ENCODE assay signal across 8 cellular contexts in genomic region chr4:48017108-48017527, GRCh38. TPM values are rescaled to one million over a fixed set of nuclear protein-coding genes. Genes with fewer than 3 reads are reported as not detected.
DNase-seq lines count a peak whose midpoint lies in the region; ATAC-seq and TF ChIP-seq lines count a peak whose summit lies in the region.

No MANE protein-coding gene starts in this region.

- peak overlapping the region; percentile 49 to 82 (median 70) for H3K4me3 ChIP-seq in dorsolateral prefrontal cortex

- H3K27me3 ChIP-seq in dorsolateral prefrontal cortex: peaks cover 0 to 15% (median 0%) of the 10 kb centered on the region in 45 donors

- DNase-seq in COR-L47 (lab: John Stamatoyannopoulos, UW) (peak; percentile 2), dorsolateral prefrontal cortex (peak in 4 of 10 donors; percentile 6 to 68 (median 57)), memory B cell (ENCODE audit: low spot score in 2 of 2) (no peak), cerebellum (ENCODE audit: low spot score) (no peak)
- DNase-seq in stimulated activated CD8-positive, alpha-beta memory T cell treated with anti-CD3 and anti-CD28 coated beads, Interleukin-2, amount 100 ng/mL, for 48 hours (ENCODE audit: low read depth in 2 of 2): peak; percentile 45 to 46

- no peak for TF ChIP-seq CTCF in VCaP (conservative IDR thresholded peaks at IDR 0.05)
- TF ChIP-seq CTCF in dorsolateral prefrontal cortex (IDR thresholded peaks at IDR 0.05 in 54 of 56, conservative IDR thresholded peaks at IDR 0.05 in 2 of 56; ENCODE audit: low read depth in 1 of 56, partially characterized antibody in 56 of 56): no peak

- no peaks in the 10 kb centered on the region for H3K9me3 Mint-ChIP-seq in memory B cell

- H3K36me3 Mint-ChIP-seq in memory B cell: no peaks in the 10 kb centered on the region

- H3K4me3 Mint-ChIP-seq in memory B cell: peak overlapping the region; percentile 82

- no peak overlapping the region for H3K27ac Mint-ChIP-seq in memory B cell

- H3K27ac ChIP-seq in VCaP: peak overlapping the region; percentile 79
- peak overlapping the region in 2 of 59 donors; percentile 1 to 52 for H3K27ac ChIP-seq in dorsolateral prefrontal cortex

- intact Hi-C loops in dorsolateral prefrontal cortex (cut with DNase I): loop anchor here (5.0 to 10.0 kb wide), 2 partner anchors 70 to 102 kb away; partner anchors contain the start of gene NFXL1 (in 1 of the 2)

- H3K27me3 Mint-ChIP-seq in memory B cell: peaks cover 15% of the 10 kb centered on the region

- ATAC-seq in HG03045 (IDR thresholded peaks at IDR 0.05; ENCODE audit: unreplicated experiment) (peak; percentile 9), memory B cell (ENCODE audit: low read depth) (peak; percentile 14), GM21825 (IDR thresholded peaks at IDR 0.05; ENCODE audit: unreplicated experiment) (no peak)

- peaks cover 12% of the 10 kb centered on the region for H3K4me1 Mint-ChIP-seq in memory B cell

RNA-seq across cellular contexts. Expression of gene NIPAL1, which starts 0.5 kb away (rescaled TPM):
- total RNA-seq in dorsolateral prefrontal cortex: 1 to 10 TPM in 82 of 120 experiments, under 1 TPM in 38; 0.18 to 4.9 (median 1.3) TPM
- 3.9 TPM for total RNA-seq in cerebellum

RNA-seq across cellular contexts. Expression of gene CNGA1, which starts 0.6 kb away (rescaled TPM):
- total RNA-seq in dorsolateral prefrontal cortex (1 to 10 TPM in 6 of 120 experiments, under 1 TPM in 28, not detected in 86; 0.16 to 3.8 (median 0.50) TPM), cerebellum (0.18 TPM)

Comparison
In these comparisons a context has a peak if more than half of its experiments do, and no peak if none do; other contexts are left out.
1. DNase-seq: peak in COR-L47 (single experiment) and stimulated activated CD8-positive, alpha-beta memory T cell treated with anti-CD3 and anti-CD28 coated beads, Interleukin-2, amount 100 ng/mL, for 48 hours (2 of 2); none in memory B cell (0 of 2) and cerebellum (single experiment).